Comparison of ENCODE assay signal across 8 cellular contexts in the genomic region with DNA sequence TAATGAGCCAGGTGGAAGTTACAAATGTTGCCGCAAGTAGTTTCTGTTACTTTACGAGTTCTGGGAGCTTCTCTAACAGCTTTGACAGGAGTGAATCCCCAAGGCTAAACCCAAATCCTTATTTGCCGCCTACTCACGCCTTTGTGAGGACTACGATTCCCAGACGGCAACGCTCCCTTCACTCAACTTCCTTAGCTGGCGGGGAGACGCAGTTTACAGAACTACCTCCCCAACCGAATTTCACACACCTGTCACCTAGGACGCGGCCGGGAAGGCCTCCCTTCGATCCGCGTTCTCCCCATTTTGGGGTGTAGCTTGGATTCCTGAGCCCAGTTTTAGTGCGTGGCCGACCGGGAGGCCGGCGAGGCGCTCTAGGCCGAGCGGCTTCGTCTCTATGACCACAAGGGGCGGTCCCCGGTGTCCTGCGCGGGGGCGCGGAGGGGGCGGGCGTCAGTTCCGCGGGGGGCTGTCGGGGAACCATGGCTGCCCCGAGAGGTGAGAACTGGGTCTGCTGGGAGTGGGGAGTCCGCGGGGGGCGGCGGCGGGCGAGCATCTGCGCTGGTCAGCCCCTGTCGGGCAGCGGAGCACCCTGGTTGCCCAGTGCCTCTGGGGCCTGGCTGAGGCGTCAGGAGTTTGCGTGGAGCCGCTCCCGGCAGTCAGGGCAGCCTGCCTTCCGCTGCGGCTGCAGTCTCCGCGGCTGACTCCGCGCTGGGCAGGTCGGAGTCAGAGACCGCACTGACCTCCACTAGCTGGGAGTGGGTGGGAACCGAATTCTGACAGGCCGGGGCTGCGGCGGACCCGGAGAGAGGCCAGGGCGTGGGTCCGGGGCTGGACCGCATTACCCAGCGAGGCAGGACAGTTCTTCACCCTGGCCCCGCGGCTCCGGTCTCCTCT. TPM values are rescaled to one million over a fixed set of nuclear protein-coding genes. Genes with fewer than 3 reads are reported as not detected.
DNase-seq lines count a peak whose midpoint lies in the region; ATAC-seq and TF ChIP-seq lines count a peak whose summit lies in the region.

A gene with protein sequence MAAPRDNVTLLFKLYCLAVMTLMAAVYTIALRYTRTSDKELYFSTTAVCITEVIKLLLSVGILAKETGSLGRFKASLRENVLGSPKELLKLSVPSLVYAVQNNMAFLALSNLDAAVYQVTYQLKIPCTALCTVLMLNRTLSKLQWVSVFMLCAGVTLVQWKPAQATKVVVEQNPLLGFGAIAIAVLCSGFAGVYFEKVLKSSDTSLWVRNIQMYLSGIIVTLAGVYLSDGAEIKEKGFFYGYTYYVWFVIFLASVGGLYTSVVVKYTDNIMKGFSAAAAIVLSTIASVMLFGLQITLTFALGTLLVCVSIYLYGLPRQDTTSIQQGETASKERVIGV (plus strand): TSS at position 450 of the 894 bp plus-strand sequence. CDS start 30 bp downstream, at position 480.

- no peaks in the 10 kb centered on the region for H4K20me1 ChIP-seq in PC-9 (ENCODE audit: insufficient read depth)

- no peaks in the 10 kb centered on the region for H3K36me3 ChIP-seq in PC-9 (ENCODE audit: low read depth)
- H3K36me3 ChIP-seq in esophagus squamous epithelium, result peaks cover 0 to 5% (median 0%) of the 10 kb centered on the region in 3 donors
- peaks cover 0 to 3% of the 10 kb centered on the region in 2 donors for H3K36me3 ChIP-seq in muscle layer of duodenum (ENCODE audit: control insufficient read depth in 1 of 2, insufficient read depth in 2 of 2, low read length in 2 of 2)

- DNase-seq in DMS79 (lab: John Stamatoyannopoulos, UW), result peak; percentile 59
- peak; percentile 87 for DNase-seq in KBM-7
- DNase-seq in PC-9, result peak; percentile 49 to 82
- peak; percentile 92 to 93 for DNase-seq in activated T-cell treated with anti-CD3 and anti-CD28 coated beads, Interleukin-2, amount 50 U/mL, for 48 hours
- peak; percentile 24 for DNase-seq in esophagus squamous epithelium (lab: John Stamatoyannopoulos, UW)
- DNase-seq in stimulated activated CD8-positive, alpha-beta memory T cell treated with anti-CD3 and anti-CD28 coated beads, Interleukin-7, amount 100 ng/mL, for 24 hours (ENCODE audit: low read depth), result peak; percentile 75

- H3K27ac ChIP-seq in PC-9 (0 out of 2 replicates have a peak within 1 kb of the TSS, but pooled peaks have one; percentile 32), esophagus squamous epithelium (peak within 1 kb of the TSS; percentile 89 to 97 (median 95)), muscle layer of duodenum (ENCODE audit: low read length) (peak within 1 kb of the TSS; percentile 96)

- peak; percentile 96 for ATAC-seq in GM21723 (IDR thresholded peaks at IDR 0.05; ENCODE audit: unreplicated experiment)

- WGBS in esophagus squamous epithelium, 2 donors, result 0% methylated on average over 9 to 12 of the region's 70 CpGs

- H3F3A ChIP-seq in PC-9 (ENCODE audit: insufficient read depth, low read depth), result no peaks in the 10 kb centered on the region

- H2AFZ ChIP-seq in PC-9, result peak within 1 kb of the TSS; percentile 90

- H3K4me1 ChIP-seq in PC-9 (replicated peaks; ENCODE audit: insufficient read depth), result peaks cover 8% of the 10 kb centered on the region
- peaks cover 0 to 19% (median 0%) of the 10 kb centered on the region in 3 donors for H3K4me1 ChIP-seq in esophagus squamous epithelium
- H3K4me1 ChIP-seq in muscle layer of duodenum (ENCODE audit: control insufficient read depth in 1 of 2, insufficient read depth in 2 of 2, low read length in 2 of 2), result peaks cover 0 to 14% of the 10 kb centered on the region in 2 donors

- H3K4me2 ChIP-seq in PC-9, result peak within 1 kb of the TSS; percentile 84

- peak; percentile 33; the same call in 1 of the 2 replicates for TF ChIP-seq CTCF in PC-9 (conservative IDR thresholded peaks at IDR 0.05)
- peak in 5 of 6 experiments; percentile 18 to 46 (median 29) for TF ChIP-seq CTCF in esophagus squamous epithelium (IDR thresholded peaks at IDR 0.05)

- H3K4me3 ChIP-seq in PC-9 (peak within 1 kb of the TSS; percentile 86), esophagus squamous epithelium (peak within 1 kb of the TSS; percentile 72 to 97 (median 94)), muscle layer of duodenum (ENCODE audit: low read depth in 1 of 2, low read length in 2 of 2) (peak within 1 kb of the TSS; percentile 85 to 90)

- BruUV-seq in PC-9 (replicated peaks; lab: Mats Ljungman, UMichigan), result no TSS peak

- peak in 2 of 4 donors; percentile 54 to 78 for TF ChIP-seq POLR2A in esophagus squamous epithelium (IDR thresholded peaks at IDR 0.05)

- POLR2A ChIA-PET in PC-9 (lab: Charles Lee; ENCODE audit: unreplicated experiment), result interaction anchor here (0.6 to 0.7 kb wide), 2 partner anchors 22 to 1983 kb away, joined by 3 read pairs; no protein-coding TSS in a partner anchor

- H3K9me3 ChIP-seq in PC-9 (ENCODE audit: insufficient read depth, low read depth) (no peaks in the 10 kb centered on the region), esophagus squamous epithelium (no peaks in the 10 kb centered on the region), muscle layer of duodenum (ENCODE audit: control insufficient read depth in 1 of 2, low read length in 2 of 2) (no peaks in the 10 kb centered on the region)

- in situ Hi-C loops in KBM-7 (cut with MboI; ENCODE audit: low pct_unique_long_range_greater_than_20kb, low sequenced_read_pairs), result no loop called here

- CTCF ChIA-PET in PC-9 (lab: Charles Lee), result interaction anchor here (0.7 kb wide), 1 partner anchor 214 kb away, joined by 3 read pairs; no protein-coding TSS in a partner anchor

- H3K27me3 ChIP-seq in PC-9 (ENCODE audit: insufficient read depth, low read depth) (no peaks in the 10 kb centered on the region), esophagus squamous epithelium (no peaks in the 10 kb centered on the region), muscle layer of duodenum (ENCODE audit: low read depth, low read length) (no peaks in the 10 kb centered on the region)

- no peaks in the 10 kb centered on the region for H3K79me2 ChIP-seq in PC-9 (ENCODE audit: low read depth)

- no peaks in the 10 kb centered on the region for H3K9me2 ChIP-seq in PC-9 (ENCODE audit: insufficient read depth)

- intact Hi-C loops in PC-9 (cut with micrococcal nuclease; ENCODE audit: unreplicated experiment) (loop anchor here (1.0 to 5.0 kb wide), 5 partner anchors 51 to 230 kb away; partner anchors contain the start of genes AKIRIN2, CFAP206, ORC3 and SMIM8), esophagus squamous epithelium (cut with DNase I) (no loop called here)

RNA-seq across cellular contexts. Expression of the gene that starts here (rescaled TPM):
- 6.7 and 9.3 TPM in 2 replicates for total RNA-seq in PC-9 (2021)
- total RNA-seq in esophagus squamous epithelium, result 10 to 100 TPM in 2 of 4 donors, 1 to 10 TPM in 2; 8.3 to 12.8 (median 10.9) TPM

Comparison
In these comparisons a context has a peak if more than half of its experiments do, and no peak if none do; other contexts are left out.
1. Peak in every context shown above with its lines: DNase-seq, ATAC-seq, H3K4me3 ChIP-seq and H3K27ac ChIP-seq.
2. DNase-seq: peak in every context shown above with its lines; median percentile 92 in activated T-cell treated with anti-CD3 and anti-CD28 coated beads, Interleukin-2, amount 50 U/mL, for 48 hours; 87 in KBM-7; 75 in stimulated activated CD8-positive, alpha-beta memory T cell treated with anti-CD3 and anti-CD28 coated beads, Interleukin-7, amount 100 ng/mL, for 24 hours; 66 in PC-9; 59 in DMS79; 24 in esophagus squamous epithelium.
3. H3K27ac ChIP-seq: peak in every context shown above with its lines; median percentile 96 in muscle layer of duodenum; 95 in esophagus squamous epithelium; 32 in PC-9.